Comparison of ENCODE assay signal across 2 cellular contexts in genomic region chr4:73714647-73715046, GRCh38.
A peak's percentile ranks its signal among the peaks of the same experiment; 100 is the strongest.
TF ChIP-seq lines count a peak whose summit lies in the region.

No MANE protein-coding gene starts in this region.

TF ChIP-seq in IMR-90, 13 proteins besides CTCF, POLR2A, EP300 and RAD21:
- peak; percentile 40; the same call in 1 of the 2 replicates for TF ChIP-seq MAFK (IDR thresholded peaks at IDR 0.05; ENCODE audit: low read depth, low read length)
- no peak for TF ChIP-seq SMC3 (IDR thresholded peaks at IDR 0.05; ENCODE audit: low read depth, low read length)
TF ChIP-seq in IMR-90: peak in this region for 1.

TF ChIP-seq in K562, 482 proteins besides CTCF, POLR2A, EP300 and RAD21:
- TF ChIP-seq ESRRA (IDR thresholded peaks at IDR 0.05; ENCODE audit: borderline replicate concordance, low read depth): no peak
- TF ChIP-seq ZNF316 (IDR thresholded peaks at IDR 0.05): peak; percentile 79
- TF ChIP-seq C11orf30 (IDR thresholded peaks at IDR 0.05; ENCODE audit: low read depth): peak; percentile 57
- no peak for TF ChIP-seq IRF1 (CRISPR knock-in tag; IDR thresholded peaks at IDR 0.05; ENCODE audit: borderline replicate concordance)
- TF ChIP-seq NUFIP1 (IDR thresholded peaks at IDR 0.05; ENCODE audit: partially characterized antibody): no peak
- no peak for TF ChIP-seq SIN3A (IDR thresholded peaks at IDR 0.05; ENCODE audit: borderline replicate concordance in 2 of 2, control insufficient read depth in 1 of 2, low read depth in 2 of 2, low read length in 2 of 2)
- no peak for TF ChIP-seq PTTG1 (tag; IDR thresholded peaks at IDR 0.05; ENCODE audit: low read depth)
- peak; percentile 12; the same call in 1 of the 2 replicates for TF ChIP-seq MAFK (IDR thresholded peaks at IDR 0.05; ENCODE audit: low read length)
- TF ChIP-seq PTRF (tag; IDR thresholded peaks at IDR 0.05): no peak
- TF ChIP-seq RBM39 (optimal IDR thresholded peaks at IDR 0.05; ENCODE audit: low read depth, low read length): no peak
- no peak for TF ChIP-seq ZBTB40 (IDR thresholded peaks at IDR 0.05)
- no peak for TF ChIP-seq ZBTB40 (CRISPR knock-in tag; IDR thresholded peaks at IDR 0.05)
TF ChIP-seq in K562: peak in this region for 3.
